Comparison of ENCODE assay signal across 7 cellular contexts in the genomic region with DNA sequence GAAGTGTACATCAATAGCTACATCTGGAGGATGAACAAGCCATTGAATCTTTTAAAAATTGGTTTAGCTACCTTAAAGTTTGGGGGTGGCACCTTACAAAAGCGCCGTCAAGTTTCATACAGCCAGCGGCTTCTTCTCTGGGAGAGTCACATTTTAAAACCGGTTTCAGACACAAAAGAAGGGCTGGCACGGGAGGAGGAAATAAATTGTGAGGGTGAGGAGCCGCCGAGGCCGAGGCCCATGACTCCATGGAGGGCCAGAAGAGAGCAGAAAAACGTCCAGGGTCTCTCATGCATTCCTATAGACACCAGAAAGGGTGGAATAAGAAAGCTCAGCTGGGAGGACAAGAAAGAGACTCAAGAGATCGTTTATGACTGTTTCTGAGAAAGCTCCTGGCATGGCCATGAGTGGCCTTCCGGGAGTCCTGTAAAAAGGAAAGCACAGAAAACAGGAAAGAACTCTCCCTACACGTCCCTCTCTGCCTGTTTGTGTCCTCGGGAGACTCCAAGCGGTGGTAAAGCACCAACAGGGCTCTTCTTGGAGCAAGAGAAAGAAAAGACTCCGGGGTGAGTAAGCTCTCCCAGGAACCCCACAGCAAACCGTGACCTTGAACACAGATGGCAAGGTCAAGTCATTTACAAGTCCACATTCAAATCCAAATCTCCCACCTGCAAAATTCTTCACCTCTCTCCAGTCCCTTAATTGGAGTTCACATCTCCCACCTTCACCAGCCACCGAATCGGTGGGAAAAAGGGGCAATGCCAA. TPM values are rescaled to one million over a fixed set of nuclear protein-coding genes. Genes with fewer than 3 reads are reported as not detected.
DNase-seq lines count a peak whose midpoint lies in the region; ATAC-seq, FAIRE-seq and TF ChIP-seq lines count a peak whose summit lies in the region.

No MANE protein-coding gene starts in this region.

- peak overlapping the region; percentile 89 for H3K4me2 ChIP-seq in MM.1S (ENCODE audit: low read depth, low read length)

- no peaks in the 10 kb centered on the region for H4K20me1 ChIP-seq in MM.1S (ENCODE audit: insufficient read depth, low read length)

- H3K4me3 ChIP-seq in MM.1S (ENCODE audit: low read length) (peak overlapping the region; percentile 64; the same call in 1 of the 2 replicates), left ventricle myocardium inferior (peak overlapping the region; percentile 88), pancreas (peak overlapping the region; percentile 73 to 92 (median 82))

- H3K4me1 ChIP-seq in MM.1S (ENCODE audit: low read length) (peaks cover 16% of the 10 kb centered on the region; the same call in 1 of the 2 replicates), left ventricle myocardium inferior (peaks cover 94% of the 10 kb centered on the region), pancreas (peaks cover 29 to 54% (median 42%) of the 10 kb centered on the region in 3 donors)

- H3K9me3 ChIP-seq in MM.1S (replicated peaks; ENCODE audit: insufficient read depth, low read length): no peaks in the 10 kb centered on the region
- no peaks in the 10 kb centered on the region for H3K9me3 ChIP-seq in left ventricle myocardium inferior (replicated peaks)
- H3K9me3 ChIP-seq in pancreas: no peaks in the 10 kb centered on the region

- intact Hi-C loops in left ventricle myocardium inferior (cut with micrococcal nuclease): loop anchor here (5.0 kb wide), 1 partner anchor 55 kb away; no protein-coding TSS in a partner anchor
- intact Hi-C loops in pancreas (cut with DNase I): loop anchor here in 1 of 3 donors (10.0 kb wide), 1 partner anchor 48 kb away; no protein-coding TSS in a partner anchor

- H3K27ac ChIP-seq in MM.1S (ENCODE audit: low read length) (no peak overlapping the region), left ventricle myocardium inferior (replicated peaks) (peak overlapping the region; percentile 97), pancreas (peak overlapping the region; percentile 79 to 96 (median 90))

- peaks cover 10% of the 10 kb centered on the region for H3K79me2 ChIP-seq in MM.1S (ENCODE audit: low read length)

- DNase-seq in ELR (ENCODE audit: low read depth) (peak; percentile 88), MM.1S (no peak), amniotic stem cell (lab: John Stamatoyannopoulos, UW) (peak; percentile 57), left ventricle myocardium inferior (no peak), pancreas (peak in 5 of 6 donors; percentile 46 to 73 (median 64)), NOMO-1 (lab: John Stamatoyannopoulos, UW; ENCODE audit: unreplicated experiment in 2 of 2) (no peak), GF-D8 (lab: John Stamatoyannopoulos, UW) (no peak)

- H2AFZ ChIP-seq in MM.1S (ENCODE audit: low read length): no peak overlapping the region

- H3K9ac ChIP-seq in MM.1S (ENCODE audit: low read length): no peak overlapping the region

- H3K27me3 ChIP-seq in MM.1S (replicated peaks; ENCODE audit: insufficient read depth, low read length): peaks cover 28% of the 10 kb centered on the region
- no peaks in the 10 kb centered on the region for H3K27me3 ChIP-seq in left ventricle myocardium inferior (ENCODE audit: low read depth)
- no peaks in the 10 kb centered on the region for H3K27me3 ChIP-seq in pancreas

- no peak for FAIRE-seq in pancreas (lab: Jason Lieb, UNC)

- TF ChIP-seq CTCF in MM.1S (IDR thresholded peaks at IDR 0.05; ENCODE audit: low read length): no peak
- peak; percentile 41 for TF ChIP-seq CTCF in left ventricle myocardium inferior (IDR thresholded peaks at IDR 0.05; ENCODE audit: borderline replicate concordance)
- no peak for TF ChIP-seq CTCF in pancreas (IDR thresholded peaks at IDR 0.05)

- 0 out of 2 replicates have a peak, but pooled peaks cover 5% of the 10 kb centered on the region for H3F3A ChIP-seq in MM.1S (ENCODE audit: insufficient read depth, low read length)

- no peaks in the 10 kb centered on the region for H3K36me3 ChIP-seq in MM.1S (replicated peaks; ENCODE audit: insufficient read depth, low read length)
- H3K36me3 ChIP-seq in left ventricle myocardium inferior: peaks cover 9% of the 10 kb centered on the region
- H3K36me3 ChIP-seq in pancreas: no peaks in the 10 kb centered on the region

- no peaks in the 10 kb centered on the region for H3K9me2 ChIP-seq in MM.1S (replicated peaks; ENCODE audit: insufficient read depth, low read length)

- 3 to 5% methylated on average over 18 of the region's 18 CpGs for WGBS in pancreas, 2 donors

- peak; percentile 11 to 57 (median 39) for ATAC-seq in pancreas

RNA-seq across cellular contexts. Expression of gene FRAT2, which starts 1.8 kb away (rescaled TPM):
- total RNA-seq in left ventricle myocardium inferior (5.9 TPM), pancreas (10 to 100 TPM in 2 of 6 donors, 1 to 10 TPM in 4; 8.7 to 15.0 (median 9.9) TPM)
- polyA plus RNA-seq in pancreas: 1 to 10 TPM; 4.3 to 5.5 TPM

RNA-seq across cellular contexts. Expression of gene FRAT1, which starts 13.7 kb away (rescaled TPM):
- total RNA-seq in left ventricle myocardium inferior (4.2 TPM), pancreas (1 to 10 TPM; 2.6 to 5.2 (median 3.4) TPM)
- polyA plus RNA-seq in pancreas: 1 to 10 TPM; 1.6 to 1.7 TPM

RNA-seq across cellular contexts. Expression of gene ARHGAP19, which starts 40.3 kb away (rescaled TPM):
- total RNA-seq in left ventricle myocardium inferior (4.2 TPM), pancreas (1 to 10 TPM; 1.3 to 4.8 (median 2.8) TPM)
- polyA plus RNA-seq in pancreas: 1 to 10 TPM; 1.1 to 2.3 TPM

Comparison
In these comparisons a context has a peak if more than half of its experiments do, and no peak if none do; other contexts are left out.
1. DNase-seq: peak in ELR (single experiment), amniotic stem cell (single experiment) and pancreas (5 of 6); none in MM.1S (single experiment), left ventricle myocardium inferior (single experiment), NOMO-1 (0 of 2) and GF-D8 (single experiment).
2. Peak in every context shown above with its lines, with median percentiles within 50 percentile points of each other: H3K4me3 ChIP-seq.